29 cellular contexts compared by ENCODE assay signal in the genomic region with DNA sequence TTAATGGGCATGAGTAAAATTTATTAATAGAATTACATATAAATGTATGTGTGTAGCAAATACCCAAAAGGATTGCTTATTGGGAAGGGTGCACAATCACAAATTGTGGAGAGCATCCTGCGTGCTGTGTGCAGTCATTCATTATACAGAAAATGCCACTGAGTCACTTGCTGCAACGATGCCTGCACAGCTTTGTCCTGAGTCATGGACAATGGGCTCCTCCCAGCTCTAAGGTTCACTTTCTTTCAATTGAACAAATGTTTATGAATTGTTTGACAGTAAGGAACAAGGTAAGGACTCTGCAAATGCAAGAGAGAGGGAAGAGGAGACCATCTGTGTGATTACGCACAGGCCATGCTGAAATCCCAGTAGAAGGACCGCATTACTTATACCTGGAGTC. TPM values are rescaled to one million over a fixed set of nuclear protein-coding genes. Genes with fewer than 3 reads are reported as not detected.
"Had no signal": no experiment of that assay in that cellular context is flagged by ENCODE, and none has a peak within 500 bp of the region (broad histone marks: within the 10 kb centered on the region; RNA-seq: fewer than 3 reads in every experiment).

No MANE protein-coding gene starts in this region.

- H3K4me3 ChIP-seq: adrenal gland, breast epithelium, colonic mucosa, dorsolateral prefrontal cortex, esophagus squamous epithelium, ovary, prostate gland, right atrium auricular region, thyroid gland, upper lobe of right lung had no signal

- DNase-seq: activated CD4-positive, alpha-beta T cell treated with anti-CD3 and anti-CD28 coated beads for 36 hours; activated CD4-positive, alpha-beta T cell treated with anti-CD3 and anti-CD28 coated beads, Interleukin-2, amount 50 U/mL, for 4 hours; activated CD8-positive, alpha-beta memory T cell treated with anti-CD3 and anti-CD28 coated beads, Interleukin-2, amount 50 U/mL, for 48 hours; activated naive CD4-positive, alpha-beta T cell; activated T-cell treated with anti-CD3 and anti-CD28 coated beads, Interleukin-2, amount 50 U/mL, for 4 hours; adrenal gland; colonic mucosa; dorsolateral prefrontal cortex; effector memory CD8-positive, alpha-beta T cell; esophagus squamous epithelium; kidney; midbrain; natural killer cell; ovary; stimulated activated CD4-positive, alpha-beta T cell treated with anti-CD3 and anti-CD28 coated beads, Interleukin-4, amount 100 ng/mL, for 4 hours; substantia nigra; T-helper 1 cell; T-helper 9 cell; thyroid gland; upper lobe of right lung had no signal

- H3K27ac ChIP-seq: adrenal gland, breast epithelium, colonic mucosa, dorsolateral prefrontal cortex, esophagus squamous epithelium, ovary, prostate gland, right atrium auricular region, thyroid gland, upper lobe of right lung had no signal

- H3K9me3 ChIP-seq: adrenal gland, breast epithelium, colonic mucosa, esophagus squamous epithelium, ovary, prostate gland, right atrium auricular region, thyroid gland, upper lobe of right lung had no signal

- H3K36me3 ChIP-seq: adrenal gland, breast epithelium, colonic mucosa, esophagus squamous epithelium, ovary, prostate gland, right atrium auricular region, thyroid gland, upper lobe of right lung had no signal

- ATAC-seq: activated CD4-positive, alpha-beta T cell treated with anti-CD3 and anti-CD28 coated beads for 36 hours; activated T-cell treated with anti-CD3 and anti-CD28 coated beads, Interleukin-2, amount 50 U/mL, for 4 hours; effector memory CD8-positive, alpha-beta T cell; left lobe of liver; natural killer cell; upper lobe of right lung; WTC11 had no signal

- H3K4me1 ChIP-seq: adrenal gland, breast epithelium, colonic mucosa, prostate gland had no signal

- H3K27me3 ChIP-seq: adrenal gland, breast epithelium, colonic mucosa, dorsolateral prefrontal cortex, ovary, right atrium auricular region, thyroid gland, upper lobe of right lung had no signal

RNA-seq across cellular contexts. Expression of a gene that starts 18.7 kb away (rescaled TPM):
- total RNA-seq: activated CD4-positive, alpha-beta T cell treated with anti-CD3 and anti-CD28 coated beads for 36 hours; activated CD8-positive, alpha-beta memory T cell treated with anti-CD3 and anti-CD28 coated beads for 36 hours; activated T-cell treated with anti-CD3 and anti-CD28 coated beads, Interleukin-2, amount 50 U/mL, for 4 hours; activated T-helper 2 cell treated with anti-CD3 and anti-CD28 coated beads, Interferon-gamma antibody, Interleukin-2, Interleukin-4, amounts not matched to agents 10 μg/mL and 5 μg/mL and 100 μg/mL, durations not matched to agents 14 hours and 24 hours and 36 hours; endothelial cell of umbilical vein; WTC11 had no signal

RNA-seq across cellular contexts. Expression of a gene that starts 43.9 kb away (rescaled TPM):
- total RNA-seq: fibroblast of villous mesenchyme had no signal
